In genomic region chr9:131552030-131552429, GRCh38 we compare ENCODE assay signal across 36 cellular contexts. TPM values are rescaled to one million over a fixed set of nuclear protein-coding genes. Genes with fewer than 3 reads are reported as not detected.
"Had no signal": no experiment of that assay in that cellular context is flagged by ENCODE, and none has a peak within 500 bp of the region (broad histone marks: within the 10 kb centered on the region; RNA-seq: fewer than 3 reads in every experiment).

No MANE protein-coding gene starts in this region.

- DNase-seq: activated B cell treated with CpG ODN at 0.5 μM for 24 hours; activated CD4-positive, alpha-beta T cell treated with anti-CD3 and anti-CD28 coated beads for 48 hours; activated CD4-positive, alpha-beta T cell treated with anti-CD3 and anti-CD28 coated beads, Interleukin-2, amount 50 U/mL, for 1 hour; activated CD4-positive, alpha-beta T cell treated with anti-CD3 and anti-CD28 coated beads, Interleukin-2, amount 50 U/mL, for 48 hours; activated CD8-positive, alpha-beta memory T cell treated with anti-CD3 and anti-CD28 coated beads for 24 hours; activated CD8-positive, alpha-beta T cell treated with anti-CD3 and anti-CD28 coated beads for 36 hours; activated effector memory CD4-positive, alpha-beta T cell treated with anti-CD3 and anti-CD28 coated beads, Interleukin-2, amount 50 U/mL, for 16 hours; activated naive CD4-positive, alpha-beta T cell treated with anti-CD3 and anti-CD28 coated beads for 36 hours; activated naive CD8-positive, alpha-beta T cell treated with anti-CD3 and anti-CD28 coated beads for 36 hours; activated naive CD8-positive, alpha-beta T cell treated with anti-CD3 and anti-CD28 coated beads, Interleukin-2, amount 50 U/mL, for 24 hours; activated T-cell treated with anti-CD3 and anti-CD28 coated beads, Interleukin-2, amount 50 U/mL, for 1 hour; activated T-cell treated with anti-CD3 and anti-CD28 coated beads, Interleukin-2, amount 50 U/mL, for 48 hours; adrenal gland; amygdala; aorta; body of pancreas; central memory CD4-positive, alpha-beta T cell; cerebellar nuclear complex; colonic mucosa; dorsolateral prefrontal cortex; effector memory CD4-positive, alpha-beta T cell; endodermal cell; erythroblast; foreskin keratinocyte; gastrocnemius medialis; glutamatergic neuron; heart left ventricle; T-helper 1 cell; T-helper 17 cell; T1000; WERI-Rb-1 had no signal

- H3K27me3 ChIP-seq: body of pancreas had no signal

- H3K9me3 ChIP-seq: adrenal gland, body of pancreas, colonic mucosa, esophagus muscularis mucosa, gastrocnemius medialis, heart left ventricle had no signal

- H3K27ac ChIP-seq: adrenal gland, body of pancreas, cardiac muscle cell, colonic mucosa, dorsolateral prefrontal cortex, esophagus muscularis mucosa, foreskin keratinocyte, gastrocnemius medialis, heart left ventricle, WERI-Rb-1 had no signal

- H3K36me3 ChIP-seq: adrenal gland, cardiac muscle cell, colonic mucosa, esophagus muscularis mucosa, gastrocnemius medialis, heart left ventricle, WERI-Rb-1 had no signal

- H3K4me1 ChIP-seq: adrenal gland, colonic mucosa, foreskin keratinocyte, gastrocnemius medialis had no signal

- H3K4me3 ChIP-seq: adrenal gland, body of pancreas, cardiac muscle cell, colonic mucosa, dorsolateral prefrontal cortex, esophagus muscularis mucosa, gastrocnemius medialis, heart left ventricle had no signal

- ATAC-seq: activated CD4-positive, CD25-positive, alpha-beta regulatory T cell treated with anti-CD3 and anti-CD28 coated beads, Interleukin-2, amount 50 U/mL, for 24 hours; activated CD8-positive, alpha-beta T cell treated with anti-CD3 and anti-CD28 coated beads for 36 hours; activated naive CD8-positive, alpha-beta T cell treated with anti-CD3 and anti-CD28 coated beads, Interleukin-2, amount 50 U/mL, for 24 hours; body of pancreas; foreskin keratinocyte; gastrocnemius medialis; heart left ventricle; T-helper 17 cell had no signal

RNA-seq across cellular contexts. Expression of gene PRRT1B, which starts 6.7 kb away (rescaled TPM):
- total RNA-seq: activated B cell treated with CpG ODN at 0.5 μM for 24 hours; activated CD8-positive, alpha-beta T cell treated with anti-CD3 and anti-CD28 coated beads for 36 hours; activated naive CD4-positive, alpha-beta T cell treated with anti-CD3 and anti-CD28 coated beads for 36 hours; activated naive CD8-positive, alpha-beta T cell treated with anti-CD3 and anti-CD28 coated beads for 36 hours; activated T-helper 1 cell treated with anti-CD3 and anti-CD28 coated beads, Interleukin-12 subunit alpha, Interleukin-12 subunit beta, Interleukin-2, Interleukin-4 antibody, amounts not matched to agents 30 ng/mL and 10 ng/mL and 1 ng/mL, durations not matched to agents 14 hours and 24 hours and 36 hours; activated T-helper 2 cell treated with anti-CD3 and anti-CD28 coated beads, Interferon-gamma antibody, Interleukin-2, Interleukin-4, amounts not matched to agents 10 μg/mL and 5 μg/mL and 100 μg/mL, durations not matched to agents 14 hours and 24 hours and 36 hours; adrenal gland; aorta; cardiac muscle cell; foreskin keratinocyte; gastrocnemius medialis; heart left ventricle; T-helper 17 cell had no signal
- polyA plus RNA-seq: adrenal gland, aorta, cardiac muscle cell, foreskin keratinocyte, heart left ventricle had no signal
